ENCODE assay signal across 14 cellular contexts in the genomic region with DNA sequence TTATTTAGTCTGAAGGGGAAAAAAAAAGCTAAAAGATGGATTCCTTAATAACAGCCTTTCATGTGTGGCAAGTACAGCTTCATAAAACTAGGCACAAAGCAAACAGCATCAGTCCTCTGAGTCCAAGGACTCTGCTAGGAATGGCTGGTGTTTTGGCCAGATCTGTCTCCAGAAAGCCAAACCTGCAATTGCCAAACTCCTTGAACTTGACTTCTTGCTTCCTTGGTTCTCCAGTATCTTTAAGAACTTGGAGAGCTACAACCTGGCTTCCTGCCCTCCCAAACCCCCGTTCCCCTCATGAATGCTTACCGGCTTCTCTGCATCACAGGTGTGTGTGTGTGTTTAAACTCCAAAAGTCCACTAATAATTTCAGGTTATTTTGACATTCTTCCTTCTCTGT. TPM values are rescaled to one million over a fixed set of nuclear protein-coding genes. Genes with fewer than 3 reads are reported as not detected.
DNase-seq lines count a peak whose midpoint lies in the region; ATAC-seq, FAIRE-seq and TF ChIP-seq lines count a peak whose summit lies in the region.
"Had no signal": no experiment of that assay in that cellular context is flagged by ENCODE, and none has a peak within 500 bp of the region (broad histone marks: within the 10 kb centered on the region; RNA-seq: fewer than 3 reads in every experiment).

No MANE protein-coding gene starts in this region.

- H3K4me3 Mint-ChIP-seq in neural crest cell: peak overlapping the region; percentile 84
- H3K4me3 Mint-ChIP-seq: activated T-cell treated with anti-CD3 and anti-CD28 coated beads, Interleukin-2, amount 50 U/mL, for 4 hours had no signal

- no peak overlapping the region for H3K27ac Mint-ChIP-seq in neural crest cell (ENCODE audit: unreplicated experiment)

- ATAC-seq in GM21825 (IDR thresholded peaks at IDR 0.05; ENCODE audit: unreplicated experiment) (no peak), HG02571 (IDR thresholded peaks at IDR 0.05; ENCODE audit: unreplicated experiment) (no peak), mucosa of descending colon (no peak)
- ATAC-seq: activated CD4-positive, CD25-positive, alpha-beta regulatory T cell treated with anti-CD3 and anti-CD28 coated beads, Interleukin-2, amount 50 U/mL, for 24 hours; activated T-cell treated with anti-CD3 and anti-CD28 coated beads, Interleukin-2, amount 50 U/mL, for 4 hours had no signal

- peaks cover 3% of the 10 kb centered on the region for H3K36me3 Mint-ChIP-seq in neural crest cell (ENCODE audit: low read depth)

- H3K4me3 ChIP-seq in MG63: peak overlapping the region; percentile 87
- no peak overlapping the region for H3K4me3 ChIP-seq in mucosa of descending colon

- peak; percentile 21 for DNase-seq in 8988T
- DNase-seq in MG63: peak; percentile 35
- DNase-seq in epithelial cell of prostate (ENCODE audit: low read depth, low spot score): no peak
- no peak for DNase-seq in neural crest cell (ENCODE audit: low read depth, low spot score)
- DNase-seq in mucosa of descending colon: no peak
- no peak for DNase-seq in frontal cortex (ENCODE audit: low spot score in 2 of 2)
- DNase-seq: activated T-cell treated with anti-CD3 and anti-CD28 coated beads, Interleukin-2, amount 50 U/mL, for 4 hours; amniotic stem cell; DMS153; Karpas-422; NCI-H1930 had no signal

- FAIRE-seq in frontal cortex (lab: Jason Lieb, UNC): no peak

- H3K27ac ChIP-seq in epithelial cell of prostate: peak overlapping the region; percentile 70

- peaks cover 39% of the 10 kb centered on the region for H3K4me1 Mint-ChIP-seq in neural crest cell

- peaks cover 3% of the 10 kb centered on the region for H3K9me3 Mint-ChIP-seq in neural crest cell
- H3K9me3 Mint-ChIP-seq: activated T-cell treated with anti-CD3 and anti-CD28 coated beads, Interleukin-2, amount 50 U/mL, for 4 hours had no signal

- H3K9me3 ChIP-seq in MG63: no peaks in the 10 kb centered on the region
- H3K9me3 ChIP-seq in mucosa of descending colon: no peaks in the 10 kb centered on the region

- TF ChIP-seq CTCF in neural crest cell (conservative IDR thresholded peaks at IDR 0.05) (no peak), mucosa of descending colon (IDR thresholded peaks at IDR 0.05) (no peak)

- peaks cover 15% of the 10 kb centered on the region for H3K4me1 ChIP-seq in mucosa of descending colon (ENCODE audit: low read depth)

- H3K36me3 ChIP-seq in MG63 (peaks cover 29% of the 10 kb centered on the region), mucosa of descending colon (ENCODE audit: low read depth) (no peaks in the 10 kb centered on the region)

- H3K27me3 Mint-ChIP-seq in neural crest cell (ENCODE audit: low read depth): peaks cover 21% of the 10 kb centered on the region

- no peaks in the 10 kb centered on the region for H3K27me3 ChIP-seq in MG63

- intact Hi-C loops in mucosa of descending colon (cut with DNase I, micrococcal nuclease): no loop called here

RNA-seq across cellular contexts. Expression of gene PLOD2, which starts 1.6 kb away (rescaled TPM):
- 228 and 423 TPM in 2 replicates for total RNA-seq in MG63 (2014; rRNA removed; shearing (Covaris generic); ENCODE audit: low replicate concordance)
- 12.7 and 13.0 TPM in 2 replicates for total RNA-seq in neural crest cell
- total RNA-seq in mucosa of descending colon: 100 to 1,000 TPM in 2 of 3 donors, 10 to 100 TPM in 1; 92.9 to 113 (median 101) TPM
- total RNA-seq in frontal cortex: 14.7 TPM

Comparison
In these comparisons a context has a peak if more than half of its experiments do, and no peak if none do; other contexts are left out.
1. DNase-seq: peak in 8988T (single experiment) and MG63 (single experiment); none in epithelial cell of prostate (single experiment), neural crest cell (single experiment), mucosa of descending colon (0 of 3) and frontal cortex (0 of 2).